Comparison of ENCODE assay signal across 30 cellular contexts in genomic region chr5:121984250-121984649, GRCh38.
"Had no signal": no experiment of that assay in that cellular context is flagged by ENCODE, and none has a peak within 500 bp of the region (broad histone marks: within the 10 kb centered on the region; RNA-seq: fewer than 3 reads in every experiment).

No MANE protein-coding gene starts in this region.

- H3K9me3 ChIP-seq: adrenal gland, ascending aorta, body of pancreas, breast epithelium had no signal

- DNase-seq: activated effector memory CD4-positive, alpha-beta T cell treated with anti-CD3 and anti-CD28 coated beads, Interleukin-2, amount 50 U/mL, for 16 hours; activated effector memory CD4-positive, alpha-beta T cell treated with Interleukin-2 at 50 U/mL for 16 hours; activated gamma-delta T cell; activated gamma-delta T cell treated with Interleukin-2 at 50 U/mL for 16 hours; activated naive CD4-positive, alpha-beta T cell; activated naive CD4-positive, alpha-beta T cell treated with anti-CD3 and anti-CD28 coated beads for 36 hours; activated naive CD4-positive, alpha-beta T cell treated with anti-CD3 and anti-CD28 coated beads, Interleukin-2, amount 10 ng/mL, durations not matched to agents 7 days and 5 days; activated naive CD4-positive, alpha-beta T cell treated with anti-CD3 and anti-CD28 coated beads, Interleukin-2, amount 50 U/mL, for 16 hours; activated naive CD4-positive, alpha-beta T cell treated with Interleukin-2 at 50 U/mL for 16 hours; activated naive CD8-positive, alpha-beta T cell treated with anti-CD3 and anti-CD28 coated beads for 36 hours; activated naive CD8-positive, alpha-beta T cell treated with anti-CD3 and anti-CD28 coated beads, Interleukin-2, amount 10 ng/mL, durations not matched to agents 7 days and 5 days; activated naive CD8-positive, alpha-beta T cell treated with anti-CD3 and anti-CD28 coated beads, Interleukin-2, amount 50 U/mL, for 24 hours; activated T-cell treated with anti-CD3 and anti-CD28 coated beads, Interleukin-2, amount 50 U/mL, for 1 hour; activated T-cell treated with anti-CD3 and anti-CD28 coated beads, Interleukin-2, amount 50 U/mL, for 24 hours; activated T-cell treated with anti-CD3 and anti-CD28 coated beads, Interleukin-2, amount 50 U/mL, for 4 hours; activated T-cell treated with anti-CD3 and anti-CD28 coated beads, Interleukin-2, amount 50 U/mL, for 48 hours; activated T-cell treated with anti-CD3 and anti-CD28 coated beads, Interleukin-2, amount 50 U/mL, for 72 hours; adrenal gland; amniotic stem cell; amygdala; anterior cingulate cortex; aorta; body of pancreas; brain microvascular endothelial cell; caudate nucleus; central memory CD4-positive, alpha-beta T cell; cerebellar nuclear complex had no signal

- H3K27ac ChIP-seq: adrenal gland, ascending aorta, body of pancreas, brain microvascular endothelial cell, breast epithelium, cardiac muscle cell had no signal

- H3K27me3 ChIP-seq: adrenal gland, ascending aorta, body of pancreas, brain microvascular endothelial cell, breast epithelium, cardiac muscle cell had no signal

- H3K36me3 ChIP-seq: adrenal gland, ascending aorta, brain microvascular endothelial cell, breast epithelium, cardiac muscle cell had no signal

- H3K4me3 ChIP-seq: adrenal gland, ascending aorta, body of pancreas, breast epithelium, cardiac muscle cell had no signal
